In genomic region chr12:132765366-132765765, GRCh38 we compare ENCODE assay signal across 28 cellular contexts. TPM values are rescaled to one million over a fixed set of nuclear protein-coding genes. Genes with fewer than 3 reads are reported as not detected.
DNase-seq lines count a peak whose midpoint lies in the region; ATAC-seq and TF ChIP-seq lines count a peak whose summit lies in the region.
"Had no signal": no experiment of that assay in that cellular context is flagged by ENCODE, and none has a peak within 500 bp of the region (broad histone marks: within the 10 kb centered on the region; RNA-seq: fewer than 3 reads in every experiment).

No MANE protein-coding gene starts in this region.

- CTCF ChIA-PET in activated CD4-positive, alpha-beta T cell treated with anti-CD3 and anti-CD28 coated beads, Interleukin-2, amount 10 ng/mL, durations not matched to agents 7 days and 5 days (lab: Charles Lee), result interaction anchor here (0.6 to 1.0 kb wide), 2 partner anchors 14 to 166 kb away, joined by 3 read pairs; no protein-coding TSS in a partner anchor
- CTCF ChIA-PET in RWPE1 (lab: Yijun Ruan, JAX), result no interaction called here
- CTCF ChIA-PET in CD8-positive, alpha-beta memory T cell (lab: Charles Lee), result interaction anchor here (2.5 kb wide), 1 partner anchor 139 kb away, joined by 12 read pairs; no protein-coding TSS in a partner anchor

- peaks cover 54% of the 10 kb centered on the region for H3K4me1 Mint-ChIP-seq in activated CD4-positive, alpha-beta T cell treated with anti-CD3 and anti-CD28 coated beads, Interleukin-2, amount 10 ng/mL, durations not matched to agents 7 days and 5 days
- peaks cover 82% of the 10 kb centered on the region for H3K4me1 Mint-ChIP-seq in dendritic cell treated with granulocyte-macrophage colony-stimulating factor and Interleukin-4, amounts not matched to agents 40 ng/mL and 50 ng/mL, for 4 days (ENCODE audit: low read depth)
- peaks cover 13 to 21% (median 21%) of the 10 kb centered on the region in 3 donors for H3K4me1 Mint-ChIP-seq in CD8-positive, alpha-beta memory T cell

- H3K9me3 ChIP-seq in osteoblast (ENCODE audit: low read depth, low read length) (no peaks in the 10 kb centered on the region), lower lobe of right lung (no peaks in the 10 kb centered on the region)
- no peaks in the 10 kb centered on the region for H3K9me3 ChIP-seq in CD8-positive, alpha-beta memory T cell (ENCODE audit: low read length)
- H3K9me3 ChIP-seq: breast epithelium, gastrocnemius medialis, left lung had no signal

- peak overlapping the region; percentile 69 for H3K27ac Mint-ChIP-seq in activated CD4-positive, alpha-beta T cell treated with anti-CD3 and anti-CD28 coated beads, Interleukin-2, amount 10 ng/mL, durations not matched to agents 7 days and 5 days
- H3K27ac Mint-ChIP-seq in dendritic cell treated with granulocyte-macrophage colony-stimulating factor and Interleukin-4, amounts not matched to agents 40 ng/mL and 50 ng/mL, for 4 days, result peak overlapping the region; percentile 99
- peak overlapping the region in 2 of 8 donors; percentile 50 to 67 for H3K27ac Mint-ChIP-seq in CD8-positive, alpha-beta memory T cell

- H3K4me3 ChIP-seq in osteoblast (ENCODE audit: insufficient read depth, low read length) (no peak overlapping the region), lower lobe of right lung (no peak overlapping the region)
- H3K4me3 ChIP-seq in CD8-positive, alpha-beta memory T cell (ENCODE audit: low read length), result no peak overlapping the region
- H3K4me3 ChIP-seq: breast epithelium, coronary artery, gastrocnemius medialis, GM12878, hepatocyte, left lung, smooth muscle cell had no signal

- TF ChIP-seq CTCF in RWPE1 (conservative IDR thresholded peaks at IDR 0.05; ENCODE audit: low read depth) (no peak), osteoblast (IDR thresholded peaks at IDR 0.05; ENCODE audit: extremely low read depth, low read depth, low read length) (no peak), lower lobe of right lung (IDR thresholded peaks at IDR 0.05) (no peak)

- H4K20me1 ChIP-seq in osteoblast (ENCODE audit: insufficient read depth, low read length), result peaks cover 16% of the 10 kb centered on the region

- H3K4me3 Mint-ChIP-seq in activated CD4-positive, alpha-beta T cell treated with anti-CD3 and anti-CD28 coated beads, Interleukin-2, amount 10 ng/mL, durations not matched to agents 7 days and 5 days, result no peak overlapping the region
- H3K4me3 Mint-ChIP-seq in dendritic cell treated with granulocyte-macrophage colony-stimulating factor and Interleukin-4, amounts not matched to agents 40 ng/mL and 50 ng/mL, for 4 days, result no peak overlapping the region
- peak overlapping the region in 1 of 7 donors; percentile 60 for H3K4me3 Mint-ChIP-seq in CD8-positive, alpha-beta memory T cell

- no peak overlapping the region for H3K4me2 ChIP-seq in osteoblast (ENCODE audit: insufficient read depth, low read length)
- H3K4me2 ChIP-seq: hepatocyte, smooth muscle cell had no signal

- no peaks in the 10 kb centered on the region for H3K9me3 Mint-ChIP-seq in activated CD4-positive, alpha-beta T cell treated with anti-CD3 and anti-CD28 coated beads, Interleukin-2, amount 10 ng/mL, durations not matched to agents 7 days and 5 days
- no peaks in the 10 kb centered on the region for H3K9me3 Mint-ChIP-seq in dendritic cell treated with granulocyte-macrophage colony-stimulating factor and Interleukin-4, amounts not matched to agents 40 ng/mL and 50 ng/mL, for 4 days
- no peaks in the 10 kb centered on the region for H3K9me3 Mint-ChIP-seq in CD8-positive, alpha-beta memory T cell

- H3K36me3 ChIP-seq in osteoblast (ENCODE audit: insufficient read depth, low read length), result peaks cover 11% of the 10 kb centered on the region
- no peaks in the 10 kb centered on the region for H3K36me3 ChIP-seq in lower lobe of right lung
- H3K36me3 ChIP-seq in CD8-positive, alpha-beta memory T cell (ENCODE audit: insufficient read depth, low read length), result no peaks in the 10 kb centered on the region
- H3K36me3 ChIP-seq: breast epithelium, gastrocnemius medialis had no signal

- no peaks in the 10 kb centered on the region for H3K27me3 ChIP-seq in osteoblast (ENCODE audit: insufficient read depth, low read length)
- H3K27me3 ChIP-seq in lower lobe of right lung (ENCODE audit: low read depth), result no peaks in the 10 kb centered on the region
- no peaks in the 10 kb centered on the region for H3K27me3 ChIP-seq in CD8-positive, alpha-beta memory T cell (ENCODE audit: insufficient read depth, low read length, poor library complexity, severe bottlenecking)
- H3K27me3 ChIP-seq: breast epithelium, gastrocnemius medialis, hepatocyte, left lung had no signal

- H3K27me3 Mint-ChIP-seq in activated CD4-positive, alpha-beta T cell treated with anti-CD3 and anti-CD28 coated beads, Interleukin-2, amount 10 ng/mL, durations not matched to agents 7 days and 5 days, result no peaks in the 10 kb centered on the region
- no peaks in the 10 kb centered on the region for H3K27me3 Mint-ChIP-seq in dendritic cell treated with granulocyte-macrophage colony-stimulating factor and Interleukin-4, amounts not matched to agents 40 ng/mL and 50 ng/mL, for 4 days
- peaks cover 0 to under 1% of the 10 kb centered on the region in 2 donors for H3K27me3 Mint-ChIP-seq in CD8-positive, alpha-beta memory T cell

- intact Hi-C loops in dendritic cell treated with granulocyte-macrophage colony-stimulating factor and Interleukin-4, amounts not matched to agents 40 ng/mL and 50 ng/mL, for 4 days (cut with micrococcal nuclease), result no loop called here
- intact Hi-C loops in lower lobe of right lung (cut with DNase I), result no loop called here

- H3K4me1 ChIP-seq in osteoblast (ENCODE audit: insufficient read depth, low read length) (peaks cover 19% of the 10 kb centered on the region), lower lobe of right lung (peaks cover 54% of the 10 kb centered on the region)
- H3K4me1 ChIP-seq in CD8-positive, alpha-beta memory T cell (ENCODE audit: insufficient read depth, low read length), result peaks cover 42% of the 10 kb centered on the region

- no peak overlapping the region for H2AFZ ChIP-seq in osteoblast (ENCODE audit: low read length)
- H2AFZ ChIP-seq: hepatocyte had no signal

- H3K36me3 Mint-ChIP-seq in activated CD4-positive, alpha-beta T cell treated with anti-CD3 and anti-CD28 coated beads, Interleukin-2, amount 10 ng/mL, durations not matched to agents 7 days and 5 days (ENCODE audit: low read depth), result peaks cover 24% of the 10 kb centered on the region
- peaks cover 26% of the 10 kb centered on the region for H3K36me3 Mint-ChIP-seq in dendritic cell treated with granulocyte-macrophage colony-stimulating factor and Interleukin-4, amounts not matched to agents 40 ng/mL and 50 ng/mL, for 4 days (ENCODE audit: low read depth)
- H3K36me3 Mint-ChIP-seq in CD8-positive, alpha-beta memory T cell, result peaks cover 0 to 9% (median 0%) of the 10 kb centered on the region in 3 donors

- POLR2A ChIA-PET in activated CD4-positive, alpha-beta T cell treated with anti-CD3 and anti-CD28 coated beads, Interleukin-2, amount 10 ng/mL, durations not matched to agents 7 days and 5 days (lab: Charles Lee), result no interaction called here
- POLR2A ChIA-PET in RWPE1 (lab: Yijun Ruan, JAX; ENCODE audit: low non-redundant PET), result no interaction called here
- POLR2A ChIA-PET in CD8-positive, alpha-beta memory T cell (lab: Charles Lee), result interaction anchor here (0.6 kb wide), 1 partner anchor 14 kb away, joined by 3 read pairs; no protein-coding TSS in a partner anchor

- H3K79me2 ChIP-seq in osteoblast (ENCODE audit: insufficient read depth, low read length), result peaks cover 16% of the 10 kb centered on the region

- no peak for ATAC-seq in lower lobe of right lung
- no peak for ATAC-seq in HG03442 (IDR thresholded peaks at IDR 0.05; ENCODE audit: unreplicated experiment)
- ATAC-seq: gastrocnemius medialis, GM12878, left lung had no signal

- no peak for DNase-seq in activated CD4-positive, alpha-beta T cell treated with anti-CD3 and anti-CD28 coated beads, Interleukin-2, amount 10 ng/mL, durations not matched to agents 7 days and 5 days
- no peak for DNase-seq in activated CD4-positive, alpha-beta T cell treated with anti-CD3 and anti-CD28 coated beads for 48 hours
- DNase-seq in RWPE1 (ENCODE audit: low spot score) (no peak), osteoblast (ENCODE audit: insufficient read length, low spot score, missing footprints) (peak; percentile 13), lower lobe of right lung (no peak)
- DNase-seq in CD8-positive, alpha-beta memory T cell, result no peak
- DNase-seq: 8988T; activated CD4-positive, alpha-beta T cell treated with anti-CD3 and anti-CD28 coated beads for 1 hour; activated CD8-positive, alpha-beta memory T cell treated with anti-CD3 and anti-CD28 coated beads for 24 hours; activated gamma-delta T cell treated with Interleukin-2 at 50 U/mL for 16 hours; activated T-cell treated with anti-CD3 and anti-CD28 coated beads, Interleukin-2, amount 50 U/mL, for 1 hour; COR-L47; DMS79; gastrocnemius medialis; NCI-H1105; NCI-H2029 treated with DMSO at 0.1 percent for 48 hours; NCI-H345; NCI-H774; retina; stimulated activated CD4-positive, alpha-beta T cell treated with anti-CD3 and anti-CD28 coated beads, Interleukin-2, amount 100 ng/mL, for 24 hours had no signal

- H3K27ac ChIP-seq in RWPE1 (peak overlapping the region; percentile 66), osteoblast (ENCODE audit: low read depth, low read length) (no peak overlapping the region), lower lobe of right lung (no peak overlapping the region)
- no peak overlapping the region for H3K27ac ChIP-seq in CD8-positive, alpha-beta memory T cell (ENCODE audit: low read depth, low read length)
- H3K27ac ChIP-seq: breast epithelium, coronary artery, hepatocyte had no signal

RNA-seq across cellular contexts. Expression of gene ANKLE2, which starts 3.7 kb away (rescaled TPM):
- total RNA-seq in activated CD4-positive, alpha-beta T cell treated with anti-CD3 and anti-CD28 coated beads, Interleukin-2, amount 10 ng/mL, durations not matched to agents 7 days and 5 days, result 10 to 100 TPM; 86.6 to 95.5 TPM
- total RNA-seq in osteoblast (79.9 and 86.1 TPM in 2 replicates), lower lobe of right lung (49.6 TPM)
- 100 to 1,000 TPM; 114 to 119 TPM for total RNA-seq in CD8-positive, alpha-beta memory T cell
- 40.6 TPM for polyA plus RNA-seq in CD8-positive, alpha-beta memory T cell

RNA-seq across cellular contexts. Expression of gene PGAM5, which starts 54.7 kb away (rescaled TPM):
- total RNA-seq in activated CD4-positive, alpha-beta T cell treated with anti-CD3 and anti-CD28 coated beads, Interleukin-2, amount 10 ng/mL, durations not matched to agents 7 days and 5 days, result 10 to 100 TPM; 46.4 to 48.7 TPM
- total RNA-seq in osteoblast (20.9 and 24.6 TPM in 2 replicates), lower lobe of right lung (21.7 TPM)
- 100 to 1,000 TPM in 1 of 2 experiments, 10 to 100 TPM in 1; 99.7 to 102 TPM for total RNA-seq in CD8-positive, alpha-beta memory T cell
- 31.8 TPM for polyA plus RNA-seq in CD8-positive, alpha-beta memory T cell
